ENCODE assay signal across 25 cellular contexts in genomic region chr1:239826209-239826608, GRCh38.
"Had no signal": no experiment of that assay in that cellular context is flagged by ENCODE, and none has a peak within 500 bp of the region (broad histone marks: within the 10 kb centered on the region; RNA-seq: fewer than 3 reads in every experiment).

No MANE protein-coding gene starts in this region.

- H3K9me3 ChIP-seq: colonic mucosa, esophagus squamous epithelium, gastrocnemius medialis, heart right ventricle, left lung, lower lobe of right lung had no signal

- H3K27ac Mint-ChIP-seq: dendritic cell treated with granulocyte-macrophage colony-stimulating factor and Interleukin-4, amounts not matched to agents 40 ng/mL and 50 ng/mL, for 4 days; effector memory CD8-positive, alpha-beta T cell; endodermal cell; memory B cell; naive thymus-derived CD4-positive, alpha-beta T cell had no signal

- H3K27me3 Mint-ChIP-seq: dendritic cell treated with granulocyte-macrophage colony-stimulating factor and Interleukin-4, amounts not matched to agents 40 ng/mL and 50 ng/mL, for 4 days; effector memory CD8-positive, alpha-beta T cell; memory B cell; naive thymus-derived CD4-positive, alpha-beta T cell had no signal

- H3K4me3 ChIP-seq: colonic mucosa, esophagus squamous epithelium, gastrocnemius medialis, heart right ventricle, left lung, lower lobe of right lung had no signal

- H3K36me3 Mint-ChIP-seq: memory B cell; naive thymus-derived CD4-positive, alpha-beta T cell had no signal

- H3K27ac ChIP-seq: colonic mucosa, epithelial cell of prostate, esophagus squamous epithelium, gastrocnemius medialis, heart right ventricle, left lung, lower lobe of right lung had no signal

- H3K36me3 ChIP-seq: colonic mucosa, esophagus squamous epithelium, gastrocnemius medialis, heart right ventricle, left lung, lower lobe of right lung had no signal

- H3K9me3 Mint-ChIP-seq: dendritic cell treated with granulocyte-macrophage colony-stimulating factor and Interleukin-4, amounts not matched to agents 40 ng/mL and 50 ng/mL, for 4 days; effector memory CD8-positive, alpha-beta T cell; endodermal cell; naive thymus-derived CD4-positive, alpha-beta T cell had no signal

- H3K4me3 Mint-ChIP-seq: dendritic cell treated with granulocyte-macrophage colony-stimulating factor and Interleukin-4, amounts not matched to agents 40 ng/mL and 50 ng/mL, for 4 days; effector memory CD8-positive, alpha-beta T cell; endodermal cell; memory B cell; naive thymus-derived CD4-positive, alpha-beta T cell had no signal

- H3K4me1 Mint-ChIP-seq: endodermal cell; memory B cell; naive thymus-derived CD4-positive, alpha-beta T cell had no signal

- H3K4me1 ChIP-seq: colonic mucosa, esophagus squamous epithelium, gastrocnemius medialis, heart right ventricle, left lung, lower lobe of right lung had no signal

- DNase-seq: colonic mucosa; cortex of kidney; effector CD8-positive, alpha-beta T cell; effector memory CD8-positive, alpha-beta T cell; endodermal cell; erythroblast; esophagus squamous epithelium; foreskin fibroblast; foreskin melanocyte; gastrocnemius medialis; glutamatergic neuron; head of caudate nucleus; heart right ventricle; hippocampal formation; left cardiac atrium; left lung; left ventricle myocardium superior; lower lobe of right lung; mesendoderm; midbrain; naive thymus-derived CD4-positive, alpha-beta T cell had no signal

- H3K27me3 ChIP-seq: colonic mucosa, esophagus squamous epithelium, gastrocnemius medialis, heart right ventricle, left lung had no signal

- ATAC-seq: effector memory CD8-positive, alpha-beta T cell; esophagus mucosa; gastrocnemius medialis; heart right ventricle; left cardiac atrium; left lung; left ventricle myocardium superior; lower lobe of right lung; naive thymus-derived CD4-positive, alpha-beta T cell had no signal
